In the genomic region with DNA sequence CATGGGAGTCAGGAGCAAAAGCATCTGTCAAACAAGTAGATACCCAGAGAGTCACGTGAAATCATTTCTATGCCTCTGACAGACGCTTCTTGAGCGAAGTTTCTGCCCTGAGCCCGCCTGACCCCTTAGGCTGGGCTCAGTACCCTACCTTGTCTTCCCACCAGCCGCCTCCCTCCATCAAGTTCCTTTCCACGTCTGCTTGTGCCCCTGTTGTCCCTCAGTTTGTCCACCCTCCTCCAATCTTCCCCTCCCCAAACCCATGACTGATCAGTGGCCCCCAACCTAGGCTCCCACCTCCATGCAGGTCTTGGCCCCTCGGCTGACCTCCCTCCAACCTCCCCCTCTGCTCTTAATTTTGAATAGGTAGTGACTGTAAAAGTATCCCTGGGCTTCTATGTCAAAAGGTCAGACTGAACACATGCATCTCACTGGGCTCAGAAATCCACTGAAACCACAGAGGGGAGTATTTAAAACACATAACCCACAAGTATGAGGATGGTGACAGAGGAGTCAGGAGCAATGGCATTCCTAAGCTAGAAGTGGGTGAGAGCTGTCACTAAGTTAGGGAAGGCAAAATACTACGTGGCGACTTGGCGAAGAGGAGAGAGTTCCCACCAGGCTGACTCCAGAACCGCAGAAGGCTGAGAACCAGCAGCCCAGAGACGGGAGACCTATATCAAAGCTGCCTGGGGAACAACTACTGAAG, we compare ENCODE assay signal across 10 cellular contexts. TPM values are rescaled to one million over a fixed set of nuclear protein-coding genes. Genes with fewer than 3 reads are reported as not detected.
DNase-seq lines count a peak whose midpoint lies in the region; ATAC-seq and FAIRE-seq lines count a peak whose summit lies in the region.
"Had no signal": no experiment of that assay in that cellular context is flagged by ENCODE, and none has a peak within 500 bp of the region (broad histone marks: within the 10 kb centered on the region; RNA-seq: fewer than 3 reads in every experiment).

No MANE protein-coding gene starts in this region.

- H3K27me3 ChIP-seq in NT2/D1 (ENCODE audit: insufficient read depth, insufficient read length) (no peaks in the 10 kb centered on the region), small intestine (ENCODE audit: control insufficient read depth in 2 of 2, insufficient read depth in 2 of 2, low read length in 2 of 2) (no peaks in the 10 kb centered on the region)
- H3K27me3 ChIP-seq in effector memory CD4-positive, alpha-beta T cell (replicated peaks; ENCODE audit: control insufficient read depth, insufficient read depth, low read length, poor library complexity, severe bottlenecking), result no peaks in the 10 kb centered on the region
- H3K27me3 ChIP-seq: colonic mucosa had no signal

- ATAC-seq in GM21723 (IDR thresholded peaks at IDR 0.05; ENCODE audit: unreplicated experiment), result no peak

- DNase-seq in EH (ENCODE audit: low read depth), result peak; percentile 84
- DNase-seq in NT2/D1 (ENCODE audit: low read depth, low spot score), result no peak
- DNase-seq in effector memory CD4-positive, alpha-beta T cell, result no peak
- DNase-seq in renal cortical epithelial cell (ENCODE audit: low read depth), result peak; percentile 49
- no peak for DNase-seq in NOMO-1 treated with DMSO at 0.1 percent for 48 hours (lab: John Stamatoyannopoulos, UW; ENCODE audit: unreplicated experiment)
- no peak for DNase-seq in small intestine
- DNase-seq: colonic mucosa, SW 1271 had no signal

- H3K9me3 ChIP-seq in NT2/D1 (ENCODE audit: insufficient read depth, low read length) (no peaks in the 10 kb centered on the region), small intestine (ENCODE audit: control insufficient read depth, low read depth) (no peaks in the 10 kb centered on the region)
- H3K9me3 ChIP-seq in effector memory CD4-positive, alpha-beta T cell (ENCODE audit: control insufficient read depth, low read length), result no peaks in the 10 kb centered on the region
- H3K9me3 ChIP-seq: colonic mucosa had no signal

- no peak for FAIRE-seq in small intestine (lab: Jason Lieb, UNC)
- FAIRE-seq: HTR-8/SVneo had no signal

- peaks cover 37% of the 10 kb centered on the region for H3K36me3 ChIP-seq in NT2/D1 (ENCODE audit: insufficient read depth, insufficient read length, low read length)
- H3K36me3 ChIP-seq in effector memory CD4-positive, alpha-beta T cell (ENCODE audit: control insufficient read depth, insufficient read depth, low read length), result peaks cover 5% of the 10 kb centered on the region
- no peaks in the 10 kb centered on the region for H3K36me3 ChIP-seq in small intestine (ENCODE audit: control insufficient read depth in 2 of 2, insufficient read depth in 2 of 2, low read length in 2 of 2)

- H3K4me3 ChIP-seq in NT2/D1 (ENCODE audit: insufficient read length, low read depth) (no peak overlapping the region), small intestine (ENCODE audit: low read depth in 1 of 2, low read length in 2 of 2) (no peak overlapping the region)
- no peak overlapping the region for H3K4me3 ChIP-seq in effector memory CD4-positive, alpha-beta T cell (ENCODE audit: insufficient read depth, low read depth, low read length, poor library complexity, severe bottlenecking)

- peaks cover 9% of the 10 kb centered on the region for H3K4me1 ChIP-seq in NT2/D1 (ENCODE audit: insufficient read depth, insufficient read length)
- peaks cover 14% of the 10 kb centered on the region for H3K4me1 ChIP-seq in effector memory CD4-positive, alpha-beta T cell (ENCODE audit: control insufficient read depth, insufficient read depth, low read length, poor library complexity, severe bottlenecking)
- H3K4me1 ChIP-seq in small intestine (ENCODE audit: control insufficient read depth in 2 of 2, insufficient read depth in 1 of 2, low read depth in 1 of 2, low read length in 1 of 2), result peaks cover 4 to 8% of the 10 kb centered on the region in 2 donors

- WGBS in small intestine, 3 donors, result 87 to 90% (median 90%) methylated on average over 12 of the region's 12 CpGs

- H3K27ac ChIP-seq in effector memory CD4-positive, alpha-beta T cell (ENCODE audit: insufficient read depth, low read length, poor library complexity, severe bottlenecking), result peak overlapping the region; percentile 94
- peak overlapping the region in 1 of 2 donors; percentile 94 for H3K27ac ChIP-seq in small intestine (ENCODE audit: low read depth in 1 of 2, low read length in 1 of 2)

- peak overlapping the region; percentile 95 for H3K9ac ChIP-seq in NT2/D1 (ENCODE audit: insufficient read length, low read depth)

RNA-seq across cellular contexts. Expression of a gene that starts 1.7 kb away (rescaled TPM):
- total RNA-seq in renal cortical epithelial cell, result 5.4 and 11.1 TPM in 2 replicates
- polyA plus RNA-seq in small intestine, result 10 to 100 TPM in 1 of 3 donors, 1 to 10 TPM in 2; 7.3 to 11.4 (median 7.8) TPM

RNA-seq across cellular contexts. Expression of a gene that starts 7.6 kb away (rescaled TPM):
- 11.6 and 16.7 TPM in 2 replicates for total RNA-seq in renal cortical epithelial cell
- polyA plus RNA-seq in small intestine, result 1 to 10 TPM; 3.2 to 5.1 (median 3.4) TPM

RNA-seq across cellular contexts. Expression of a gene that starts 23.0 kb away (rescaled TPM):
- 3.8 and 10.2 TPM in 2 replicates for total RNA-seq in renal cortical epithelial cell
- 1 to 10 TPM; 1.1 to 3.0 (median 1.1) TPM for polyA plus RNA-seq in small intestine

RNA-seq across cellular contexts. Expression of a gene that starts 34.5 kb away (rescaled TPM):
- total RNA-seq in renal cortical epithelial cell, result 3.1 and 7.6 TPM in 2 replicates
- polyA plus RNA-seq in small intestine, result 1 to 10 TPM in 1 of 3 donors, under 1 TPM in 2; 0.22 to 1.3 (median 0.27) TPM

RNA-seq across cellular contexts. Expression of a gene that starts 37.3 kb away (rescaled TPM):
- total RNA-seq in renal cortical epithelial cell, result 3.5 and 7.6 TPM in 2 replicates
- 10 to 100 TPM in 1 of 3 donors, 1 to 10 TPM in 2; 2.2 to 17.0 (median 5.1) TPM for polyA plus RNA-seq in small intestine

Comparison
In these comparisons a context has a peak if more than half of its experiments do, and no peak if none do; other contexts are left out.
1. DNase-seq: peak in EH (single experiment) and renal cortical epithelial cell (single experiment); none in NT2/D1 (single experiment), effector memory CD4-positive, alpha-beta T cell (0 of 3), NOMO-1 treated with DMSO at 0.1 percent for 48 hours (single experiment) and small intestine (single experiment).